In genomic region chr17:1627987-1628855, GRCh38 we compare ENCODE assay signal across 1 cellular context.
TF ChIP-seq lines count a peak whose summit lies in the region.

TSS of gene SLC43A2 (minus strand) at chr17:1628834. CDS start at chr17:1627874, 960 bp downstream.

TF ChIP-seq in WTC11, 78 proteins besides CTCF, POLR2A, EP300 and RAD21 (continued from another document):
- TF ChIP-seq CDX4 (CRISPR knock-in tag; IDR thresholded peaks at IDR 0.05; ENCODE audit: borderline replicate concordance) (no peak), ETV6 (CRISPR knock-in tag; IDR thresholded peaks at IDR 0.05) (peak; percentile 30; the same call in 1 of the 2 replicates), SP1 (CRISPR knock-in tag; conservative IDR thresholded peaks at IDR 0.05) (0 out of 2 replicates have a peak, but pooled peaks have one; percentile 78), ZNF317 (CRISPR knock-in tag; IDR thresholded peaks at IDR 0.05; ENCODE audit: borderline replicate concordance, low read depth) (no peak), KAT7 (CRISPR knock-in tag; IDR thresholded peaks at IDR 0.05; ENCODE audit: borderline replicate concordance) (0 out of 2 replicates have a peak, but pooled peaks have one; percentile 73), MYBL2 (CRISPR knock-in tag; IDR thresholded peaks at IDR 0.05) (peak; percentile 73), ZBTB43 (CRISPR knock-in tag; IDR thresholded peaks at IDR 0.05) (0 out of 2 replicates have a peak, but pooled peaks have one; percentile 38), GTF2I (CRISPR knock-in tag; conservative IDR thresholded peaks at IDR 0.05) (no peak)
- TF ChIP-seq, protein P1, sequence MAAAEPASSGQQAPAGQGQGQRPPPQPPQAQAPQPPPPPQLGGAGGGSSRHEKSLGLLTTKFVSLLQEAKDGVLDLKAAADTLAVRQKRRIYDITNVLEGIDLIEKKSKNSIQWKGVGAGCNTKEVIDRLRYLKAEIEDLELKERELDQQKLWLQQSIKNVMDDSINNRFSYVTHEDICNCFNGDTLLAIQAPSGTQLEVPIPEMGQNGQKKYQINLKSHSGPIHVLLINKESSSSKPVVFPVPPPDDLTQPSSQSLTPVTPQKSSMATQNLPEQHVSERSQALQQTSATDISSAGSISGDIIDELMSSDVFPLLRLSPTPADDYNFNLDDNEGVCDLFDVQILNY (CRISPR knock-in tag; IDR thresholded peaks at IDR 0.05): peak; percentile 20; the same call in 1 of the 2 replicates
- TF ChIP-seq, protein P2, sequence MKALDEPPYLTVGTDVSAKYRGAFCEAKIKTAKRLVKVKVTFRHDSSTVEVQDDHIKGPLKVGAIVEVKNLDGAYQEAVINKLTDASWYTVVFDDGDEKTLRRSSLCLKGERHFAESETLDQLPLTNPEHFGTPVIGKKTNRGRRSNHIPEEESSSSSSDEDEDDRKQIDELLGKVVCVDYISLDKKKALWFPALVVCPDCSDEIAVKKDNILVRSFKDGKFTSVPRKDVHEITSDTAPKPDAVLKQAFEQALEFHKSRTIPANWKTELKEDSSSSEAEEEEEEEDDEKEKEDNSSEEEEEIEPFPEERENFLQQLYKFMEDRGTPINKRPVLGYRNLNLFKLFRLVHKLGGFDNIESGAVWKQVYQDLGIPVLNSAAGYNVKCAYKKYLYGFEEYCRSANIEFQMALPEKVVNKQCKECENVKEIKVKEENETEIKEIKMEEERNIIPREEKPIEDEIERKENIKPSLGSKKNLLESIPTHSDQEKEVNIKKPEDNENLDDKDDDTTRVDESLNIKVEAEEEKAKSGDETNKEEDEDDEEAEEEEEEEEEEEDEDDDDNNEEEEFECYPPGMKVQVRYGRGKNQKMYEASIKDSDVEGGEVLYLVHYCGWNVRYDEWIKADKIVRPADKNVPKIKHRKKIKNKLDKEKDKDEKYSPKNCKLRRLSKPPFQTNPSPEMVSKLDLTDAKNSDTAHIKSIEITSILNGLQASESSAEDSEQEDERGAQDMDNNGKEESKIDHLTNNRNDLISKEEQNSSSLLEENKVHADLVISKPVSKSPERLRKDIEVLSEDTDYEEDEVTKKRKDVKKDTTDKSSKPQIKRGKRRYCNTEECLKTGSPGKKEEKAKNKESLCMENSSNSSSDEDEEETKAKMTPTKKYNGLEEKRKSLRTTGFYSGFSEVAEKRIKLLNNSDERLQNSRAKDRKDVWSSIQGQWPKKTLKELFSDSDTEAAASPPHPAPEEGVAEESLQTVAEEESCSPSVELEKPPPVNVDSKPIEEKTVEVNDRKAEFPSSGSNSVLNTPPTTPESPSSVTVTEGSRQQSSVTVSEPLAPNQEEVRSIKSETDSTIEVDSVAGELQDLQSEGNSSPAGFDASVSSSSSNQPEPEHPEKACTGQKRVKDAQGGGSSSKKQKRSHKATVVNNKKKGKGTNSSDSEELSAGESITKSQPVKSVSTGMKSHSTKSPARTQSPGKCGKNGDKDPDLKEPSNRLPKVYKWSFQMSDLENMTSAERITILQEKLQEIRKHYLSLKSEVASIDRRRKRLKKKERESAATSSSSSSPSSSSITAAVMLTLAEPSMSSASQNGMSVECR (CRISPR knock-in tag; IDR thresholded peaks at IDR 0.05; ENCODE audit: borderline replicate concordance): peak; percentile 56; the same call in 1 of the 2 replicates
- TF ChIP-seq, protein P3, sequence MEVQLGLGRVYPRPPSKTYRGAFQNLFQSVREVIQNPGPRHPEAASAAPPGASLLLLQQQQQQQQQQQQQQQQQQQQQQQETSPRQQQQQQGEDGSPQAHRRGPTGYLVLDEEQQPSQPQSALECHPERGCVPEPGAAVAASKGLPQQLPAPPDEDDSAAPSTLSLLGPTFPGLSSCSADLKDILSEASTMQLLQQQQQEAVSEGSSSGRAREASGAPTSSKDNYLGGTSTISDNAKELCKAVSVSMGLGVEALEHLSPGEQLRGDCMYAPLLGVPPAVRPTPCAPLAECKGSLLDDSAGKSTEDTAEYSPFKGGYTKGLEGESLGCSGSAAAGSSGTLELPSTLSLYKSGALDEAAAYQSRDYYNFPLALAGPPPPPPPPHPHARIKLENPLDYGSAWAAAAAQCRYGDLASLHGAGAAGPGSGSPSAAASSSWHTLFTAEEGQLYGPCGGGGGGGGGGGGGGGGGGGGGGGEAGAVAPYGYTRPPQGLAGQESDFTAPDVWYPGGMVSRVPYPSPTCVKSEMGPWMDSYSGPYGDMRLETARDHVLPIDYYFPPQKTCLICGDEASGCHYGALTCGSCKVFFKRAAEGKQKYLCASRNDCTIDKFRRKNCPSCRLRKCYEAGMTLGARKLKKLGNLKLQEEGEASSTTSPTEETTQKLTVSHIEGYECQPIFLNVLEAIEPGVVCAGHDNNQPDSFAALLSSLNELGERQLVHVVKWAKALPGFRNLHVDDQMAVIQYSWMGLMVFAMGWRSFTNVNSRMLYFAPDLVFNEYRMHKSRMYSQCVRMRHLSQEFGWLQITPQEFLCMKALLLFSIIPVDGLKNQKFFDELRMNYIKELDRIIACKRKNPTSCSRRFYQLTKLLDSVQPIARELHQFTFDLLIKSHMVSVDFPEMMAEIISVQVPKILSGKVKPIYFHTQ (CRISPR knock-in tag; IDR thresholded peaks at IDR 0.05): no peak
- TF ChIP-seq, protein P4, sequence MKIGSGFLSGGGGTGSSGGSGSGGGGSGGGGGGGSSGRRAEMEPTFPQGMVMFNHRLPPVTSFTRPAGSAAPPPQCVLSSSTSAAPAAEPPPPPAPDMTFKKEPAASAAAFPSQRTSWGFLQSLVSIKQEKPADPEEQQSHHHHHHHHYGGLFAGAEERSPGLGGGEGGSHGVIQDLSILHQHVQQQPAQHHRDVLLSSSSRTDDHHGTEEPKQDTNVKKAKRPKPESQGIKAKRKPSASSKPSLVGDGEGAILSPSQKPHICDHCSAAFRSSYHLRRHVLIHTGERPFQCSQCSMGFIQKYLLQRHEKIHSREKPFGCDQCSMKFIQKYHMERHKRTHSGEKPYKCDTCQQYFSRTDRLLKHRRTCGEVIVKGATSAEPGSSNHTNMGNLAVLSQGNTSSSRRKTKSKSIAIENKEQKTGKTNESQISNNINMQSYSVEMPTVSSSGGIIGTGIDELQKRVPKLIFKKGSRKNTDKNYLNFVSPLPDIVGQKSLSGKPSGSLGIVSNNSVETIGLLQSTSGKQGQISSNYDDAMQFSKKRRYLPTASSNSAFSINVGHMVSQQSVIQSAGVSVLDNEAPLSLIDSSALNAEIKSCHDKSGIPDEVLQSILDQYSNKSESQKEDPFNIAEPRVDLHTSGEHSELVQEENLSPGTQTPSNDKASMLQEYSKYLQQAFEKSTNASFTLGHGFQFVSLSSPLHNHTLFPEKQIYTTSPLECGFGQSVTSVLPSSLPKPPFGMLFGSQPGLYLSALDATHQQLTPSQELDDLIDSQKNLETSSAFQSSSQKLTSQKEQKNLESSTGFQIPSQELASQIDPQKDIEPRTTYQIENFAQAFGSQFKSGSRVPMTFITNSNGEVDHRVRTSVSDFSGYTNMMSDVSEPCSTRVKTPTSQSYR (CRISPR knock-in tag; IDR thresholded peaks at IDR 0.05): no peak
- TF ChIP-seq, protein P5, sequence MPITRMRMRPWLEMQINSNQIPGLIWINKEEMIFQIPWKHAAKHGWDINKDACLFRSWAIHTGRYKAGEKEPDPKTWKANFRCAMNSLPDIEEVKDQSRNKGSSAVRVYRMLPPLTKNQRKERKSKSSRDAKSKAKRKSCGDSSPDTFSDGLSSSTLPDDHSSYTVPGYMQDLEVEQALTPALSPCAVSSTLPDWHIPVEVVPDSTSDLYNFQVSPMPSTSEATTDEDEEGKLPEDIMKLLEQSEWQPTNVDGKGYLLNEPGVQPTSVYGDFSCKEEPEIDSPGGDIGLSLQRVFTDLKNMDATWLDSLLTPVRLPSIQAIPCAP (CRISPR knock-in tag; IDR thresholded peaks at IDR 0.05): no peak
